19 cellular contexts compared by ENCODE assay signal in genomic region chr6:135680964-135681913, GRCh38.
DNase-seq lines count a peak whose midpoint lies in the region; ATAC-seq and TF ChIP-seq lines count a peak whose summit lies in the region.
"Had no signal": no experiment of that assay in that cellular context is flagged by ENCODE, and none has a peak within 500 bp of the region (broad histone marks: within the 10 kb centered on the region; RNA-seq: fewer than 3 reads in every experiment).

No MANE protein-coding gene starts in this region.

- no peak for TF ChIP-seq CTCF in vagina (IDR thresholded peaks at IDR 0.05)

- no peaks in the 10 kb centered on the region for H3K27me3 ChIP-seq in vagina
- H3K27me3 ChIP-seq: SJSA1, thyroid gland had no signal

- intact Hi-C loops in vagina (cut with DNase I) = no loop called here

- H3K9me3 ChIP-seq in vagina = no peaks in the 10 kb centered on the region
- H3K9me3 ChIP-seq: SJSA1, thyroid gland had no signal

- DNase-seq in DMS53 (lab: John Stamatoyannopoulos, UW) (peak; percentile 94), NCI-H146 treated with DMSO at 0.1 percent for 48 hours (lab: John Stamatoyannopoulos, UW; ENCODE audit: unreplicated experiment) (peak; percentile 21), SHP77 (lab: John Stamatoyannopoulos, UW) (peak; percentile 75 to 82), left lobe of liver (ENCODE audit: low spot score) (no peak), pons (ENCODE audit: low spot score) (no peak), vagina (ENCODE audit: extremely low spot score in 2 of 2) (no peak)
- DNase-seq: activated CD4-positive, alpha-beta T cell treated with anti-CD3 and anti-CD28 coated beads, Interleukin-2, amount 10 ng/mL, durations not matched to agents 7 days and 5 days; activated naive CD8-positive, alpha-beta T cell treated with anti-CD3 and anti-CD28 coated beads, Interleukin-2, amount 10 ng/mL, durations not matched to agents 7 days and 5 days; CD4-positive, CD25-positive, alpha-beta regulatory T cell; effector memory CD8-positive, alpha-beta T cell; HFFc6; naive B cell; NCI-H2171 treated with DMSO at 0.1 percent for 48 hours; occipital lobe; stimulated activated CD4-positive, alpha-beta T cell treated with anti-CD3 and anti-CD28 coated beads, Interleukin-4, amount 100 ng/mL, for 24 hours; thyroid gland had no signal

- ATAC-seq in left lobe of liver = peak; percentile 77
- ATAC-seq in GM21619 (IDR thresholded peaks at IDR 0.05; ENCODE audit: unreplicated experiment) = no peak
- no peak for ATAC-seq in GM18517 (IDR thresholded peaks at IDR 0.05; ENCODE audit: unreplicated experiment)
- ATAC-seq: effector memory CD8-positive, alpha-beta T cell had no signal

- no peak overlapping the region for H3K4me3 ChIP-seq in vagina
- H3K4me3 ChIP-seq: SJSA1, thyroid gland had no signal

- no peak overlapping the region for H3K27ac ChIP-seq in vagina
- H3K27ac ChIP-seq: SJSA1, thyroid gland had no signal

- H3K36me3 ChIP-seq in vagina = no peaks in the 10 kb centered on the region
- H3K36me3 ChIP-seq: SJSA1, thyroid gland had no signal

- peaks cover 3% of the 10 kb centered on the region for H3K4me1 ChIP-seq in vagina
- H3K4me1 ChIP-seq: SJSA1, thyroid gland had no signal

- no peak for TF ChIP-seq POLR2A in vagina (IDR thresholded peaks at IDR 0.05)

Comparison
In these comparisons a context has a peak if more than half of its experiments do, and no peak if none do; other contexts are left out.
1. DNase-seq: peak in DMS53 (single experiment), NCI-H146 treated with DMSO at 0.1 percent for 48 hours (single experiment) and SHP77 (2 of 2); none in left lobe of liver (single experiment), pons (single experiment) and vagina (0 of 2).